Comparison of ENCODE assay signal across 1 cellular context in genomic region chr7:105589221-105590077, GRCh38.
TF ChIP-seq lines count a peak whose summit lies in the region.

No MANE protein-coding gene starts in this region.

TF ChIP-seq in H1, 55 proteins besides CTCF, POLR2A, EP300 and RAD21 (continued from another document):
- TF ChIP-seq SIN3A (conservative IDR thresholded peaks at IDR 0.05 in 1 of 2, IDR thresholded peaks at IDR 0.05 in 1 of 2; ENCODE audit: low read depth in 1 of 2, low read length in 2 of 2), result peak in 1 of 2 experiments; percentile 75; a peak in 1 of 4 replicates
- no peak for TF ChIP-seq ASH2L (IDR thresholded peaks at IDR 0.05; ENCODE audit: low read length)
- TF ChIP-seq YY1 (IDR thresholded peaks at IDR 0.05; ENCODE audit: low read depth, low read length), result peak; percentile 32; the same call in 1 of the 2 replicates
- TF ChIP-seq RFX5 (IDR thresholded peaks at IDR 0.05; ENCODE audit: borderline replicate concordance, low read depth, low read length), result no peak
- TF ChIP-seq RBBP5 (IDR thresholded peaks at IDR 0.05; ENCODE audit: borderline replicate concordance, low read depth, low read length), result no peak
- no peak for TF ChIP-seq CHD2 (IDR thresholded peaks at IDR 0.05; ENCODE audit: low read length)
- TF ChIP-seq BACH1 (IDR thresholded peaks at IDR 0.05; ENCODE audit: low read length), result no peak
- TF ChIP-seq TBP (IDR thresholded peaks at IDR 0.05; ENCODE audit: low read depth, low read length), result no peak
